In the genomic region with DNA sequence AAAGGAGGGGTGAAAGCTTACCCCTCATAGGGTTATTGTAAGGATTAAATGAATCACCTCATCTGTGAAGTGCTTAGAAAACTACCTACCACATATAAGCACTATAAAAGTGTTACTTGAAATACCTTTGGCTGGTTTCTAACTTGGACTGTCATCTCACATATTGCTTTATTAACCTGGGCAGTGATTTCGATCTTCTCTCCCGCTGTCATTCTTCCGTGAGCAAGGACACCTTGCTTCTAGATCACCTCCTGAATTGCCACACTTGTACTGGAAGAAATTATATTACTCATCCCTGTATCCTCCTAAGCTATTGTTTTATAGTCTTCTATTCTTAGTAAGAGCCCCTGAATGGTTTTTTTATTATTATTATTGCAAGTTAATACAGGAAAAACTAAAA, we compare ENCODE assay signal across 26 cellular contexts.
"Had no signal": no experiment of that assay in that cellular context is flagged by ENCODE, and none has a peak within 500 bp of the region (broad histone marks: within the 10 kb centered on the region; RNA-seq: fewer than 3 reads in every experiment).

No MANE protein-coding gene starts in this region.

- H3K36me3 Mint-ChIP-seq: mesothelial cell of epicardium; stimulated activated effector memory CD8-positive, alpha-beta T cell treated with anti-CD3 and anti-CD28 coated beads, Interleukin-12 subunit alpha, Interleukin-12 subunit beta, amount 100 ng/mL, for 72 hours had no signal

- H3K4me3 Mint-ChIP-seq: mesothelial cell of epicardium; naive thymus-derived CD8-positive, alpha-beta T cell; nephron; neural crest cell; stimulated activated effector memory CD8-positive, alpha-beta T cell treated with anti-CD3 and anti-CD28 coated beads, Interleukin-12 subunit alpha, Interleukin-12 subunit beta, amount 100 ng/mL, for 72 hours; stimulated activated naive CD8-positive, alpha-beta T cell treated with anti-CD3 and anti-CD28 coated beads, Interleukin-15, amount 100 ng/mL, for 72 hours had no signal

- ATAC-seq: heart right ventricle; left lobe of liver; lower lobe of right lung; naive thymus-derived CD8-positive, alpha-beta T cell; pancreas; right cardiac atrium; sciatic nerve; stimulated activated effector memory CD8-positive, alpha-beta T cell treated with anti-CD3 and anti-CD28 coated beads, Interleukin-12 subunit alpha, Interleukin-12 subunit beta, amount 100 ng/mL, for 72 hours; stimulated activated naive CD8-positive, alpha-beta T cell treated with anti-CD3 and anti-CD28 coated beads, Interleukin-15, amount 100 ng/mL, for 72 hours had no signal

- H3K27me3 ChIP-seq: heart right ventricle, hepatocyte, pancreas, spleen, tibial nerve, upper lobe of left lung, vagina had no signal

- H3K9me3 Mint-ChIP-seq: mesothelial cell of epicardium; nephron; stimulated activated effector memory CD8-positive, alpha-beta T cell treated with anti-CD3 and anti-CD28 coated beads, Interleukin-12 subunit alpha, Interleukin-12 subunit beta, amount 100 ng/mL, for 72 hours; stimulated activated naive CD8-positive, alpha-beta T cell treated with anti-CD3 and anti-CD28 coated beads, Interleukin-15, amount 100 ng/mL, for 72 hours had no signal

- H3K4me1 Mint-ChIP-seq: naive thymus-derived CD8-positive, alpha-beta T cell; neural crest cell; stimulated activated effector memory CD8-positive, alpha-beta T cell treated with anti-CD3 and anti-CD28 coated beads, Interleukin-12 subunit alpha, Interleukin-12 subunit beta, amount 100 ng/mL, for 72 hours; stimulated activated naive CD8-positive, alpha-beta T cell treated with anti-CD3 and anti-CD28 coated beads, Interleukin-15, amount 100 ng/mL, for 72 hours had no signal

- H3K4me1 ChIP-seq: pancreas, prostate gland, spleen, upper lobe of left lung had no signal

- H3K36me3 ChIP-seq: heart right ventricle, lower lobe of right lung, pancreas, prostate gland, spleen, tibial nerve, upper lobe of left lung, vagina had no signal

- H3K9me3 ChIP-seq: lower lobe of right lung, pancreas, prostate gland, spleen, tibial nerve, upper lobe of left lung, vagina had no signal

- H3K27ac Mint-ChIP-seq: mesothelial cell of epicardium; naive thymus-derived CD8-positive, alpha-beta T cell; stimulated activated effector memory CD8-positive, alpha-beta T cell treated with anti-CD3 and anti-CD28 coated beads, Interleukin-12 subunit alpha, Interleukin-12 subunit beta, amount 100 ng/mL, for 72 hours; stimulated activated naive CD8-positive, alpha-beta T cell treated with anti-CD3 and anti-CD28 coated beads, Interleukin-15, amount 100 ng/mL, for 72 hours had no signal

- H3K4me3 ChIP-seq: heart right ventricle, hepatocyte, lower lobe of right lung, pancreas, prostate gland, skin epidermis, spleen, tibial nerve, upper lobe of left lung, vagina had no signal

- H3K27ac ChIP-seq: heart right ventricle, hepatocyte, lower lobe of right lung, pancreas, prostate gland, skin epidermis, spleen, tibial nerve, upper lobe of left lung, vagina had no signal

- H3K27me3 Mint-ChIP-seq: stimulated activated naive CD8-positive, alpha-beta T cell treated with anti-CD3 and anti-CD28 coated beads, Interleukin-15, amount 100 ng/mL, for 72 hours had no signal

- DNase-seq: heart right ventricle; lower lobe of right lung; mesendoderm; naive thymus-derived CD8-positive, alpha-beta T cell; nucleus accumbens; pancreas; posterior cingulate gyrus; retina; right cardiac atrium; spleen; stimulated activated CD4-positive, alpha-beta T cell treated with anti-CD3 and anti-CD28 coated beads, Interleukin-4, amount 100 ng/mL, for 24 hours; stimulated activated naive CD4-positive, alpha-beta T cell; stimulated activated naive CD8-positive, alpha-beta T cell treated with anti-CD3 and anti-CD28 coated beads, Interleukin-15, amount 100 ng/mL, for 72 hours; substantia nigra; upper lobe of left lung had no signal
